ENCODE assay signal across 23 cellular contexts in genomic region chr7:77417801-77418200, GRCh38.
"Had no signal": no experiment of that assay in that cellular context is flagged by ENCODE, and none has a peak within 500 bp of the region (broad histone marks: within the 10 kb centered on the region; RNA-seq: fewer than 3 reads in every experiment).

No MANE protein-coding gene starts in this region.

- H3K36me3 Mint-ChIP-seq: activated CD4-positive, alpha-beta memory T cell treated with anti-CD3 and anti-CD28 coated beads for 36 hours had no signal

- H3K9me3 Mint-ChIP-seq: activated CD4-positive, alpha-beta memory T cell treated with anti-CD3 and anti-CD28 coated beads for 36 hours; activated naive CD4-positive, alpha-beta T cell treated with anti-CD3 and anti-CD28 coated beads for 36 hours; effector memory CD8-positive, alpha-beta T cell; stimulated activated naive CD8-positive, alpha-beta T cell treated with anti-CD3 and anti-CD28 coated beads, Interleukin-15, Interleukin-2, amounts not matched to agents 100 ng/mL and 50 ng/mL, for 24 hours; T-helper 1 cell treated with Interleukin-12 subunit alpha and Interleukin-12 subunit beta and Interleukin-4 antibody, amounts not matched to agents 30 μg/mL and 1 μg/mL, for 36 hours had no signal

- H3K27ac ChIP-seq: colonic mucosa had no signal

- H3K4me3 ChIP-seq: colonic mucosa, esophagus muscularis mucosa, thyroid gland had no signal

- ATAC-seq: effector memory CD8-positive, alpha-beta T cell; left ventricle myocardium superior had no signal

- H3K27ac Mint-ChIP-seq: activated CD4-positive, alpha-beta memory T cell treated with anti-CD3 and anti-CD28 coated beads for 36 hours; activated naive CD4-positive, alpha-beta T cell treated with anti-CD3 and anti-CD28 coated beads for 36 hours; activated naive CD8-positive, alpha-beta T cell treated with anti-CD3 and anti-CD28 coated beads, Interleukin-2, amount 10 ng/mL, durations not matched to agents 7 days and 5 days; progenitor cell of endocrine pancreas; stimulated activated naive CD8-positive, alpha-beta T cell treated with anti-CD3 and anti-CD28 coated beads, Interleukin-15, Interleukin-2, amounts not matched to agents 100 ng/mL and 50 ng/mL, for 24 hours; T-helper 1 cell treated with Interleukin-12 subunit alpha and Interleukin-12 subunit beta and Interleukin-4 antibody, amounts not matched to agents 30 μg/mL and 1 μg/mL, for 36 hours had no signal

- H3K4me1 ChIP-seq: colonic mucosa had no signal

- H3K27me3 ChIP-seq: colonic mucosa, dorsolateral prefrontal cortex, esophagus muscularis mucosa, thyroid gland had no signal

- H3K4me3 Mint-ChIP-seq: T-helper 1 cell treated with Interleukin-12 subunit alpha and Interleukin-12 subunit beta and Interleukin-4 antibody, amounts not matched to agents 30 μg/mL and 1 μg/mL, for 36 hours had no signal

- H3K9me3 ChIP-seq: colonic mucosa, esophagus muscularis mucosa, thyroid gland had no signal

- H3K36me3 ChIP-seq: colonic mucosa, esophagus muscularis mucosa, thyroid gland had no signal

- DNase-seq: activated CD4-positive, alpha-beta memory T cell treated with anti-CD3 and anti-CD28 coated beads for 36 hours; activated CD4-positive, alpha-beta T cell treated with anti-CD3 and anti-CD28 coated beads for 48 hours; activated effector memory CD4-positive, alpha-beta T cell treated with Interleukin-2 at 50 U/mL for 16 hours; activated naive CD4-positive, alpha-beta T cell treated with anti-CD3 and anti-CD28 coated beads for 36 hours; activated naive CD8-positive, alpha-beta T cell treated with anti-CD3 and anti-CD28 coated beads, Interleukin-2, amount 10 ng/mL, durations not matched to agents 7 days and 5 days; activated T-cell treated with anti-CD3 and anti-CD28 coated beads, Interleukin-2, amount 50 U/mL, for 48 hours; amniotic stem cell; colonic mucosa; dorsolateral prefrontal cortex; effector memory CD8-positive, alpha-beta T cell; glutamatergic neuron; hippocampal formation; left ventricle myocardium superior; mesenchymal stem cell; retina; stimulated activated CD4-positive, alpha-beta T cell treated with anti-CD3 and anti-CD28 coated beads, Interleukin-4, amount 100 ng/mL, for 24 hours; substantia nigra; T1000; thyroid gland had no signal
